ENCODE assay signal across 18 cellular contexts in the genomic region with DNA sequence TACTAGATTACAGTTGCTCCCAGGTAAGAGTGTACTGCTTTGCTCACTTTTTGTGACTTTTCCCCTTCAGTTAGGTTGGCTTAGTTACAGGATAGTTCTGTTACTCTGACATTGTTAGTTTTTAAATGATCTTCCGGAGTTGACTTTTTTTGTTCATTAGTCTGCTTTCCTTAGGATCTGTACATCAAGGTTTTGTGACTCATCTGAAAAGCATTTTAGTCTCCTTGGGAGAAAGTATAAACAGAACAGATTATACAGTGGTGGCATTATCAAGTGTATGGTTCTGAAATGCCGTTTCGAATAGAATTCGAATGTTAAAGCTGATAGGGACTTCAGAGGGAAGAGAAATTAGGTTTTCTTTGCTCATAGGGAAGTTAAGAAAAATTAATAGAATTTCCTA.
DNase-seq lines count a peak whose midpoint lies in the region; ATAC-seq, FAIRE-seq and TF ChIP-seq lines count a peak whose summit lies in the region.
"Had no signal": no experiment of that assay in that cellular context is flagged by ENCODE, and none has a peak within 500 bp of the region (broad histone marks: within the 10 kb centered on the region; RNA-seq: fewer than 3 reads in every experiment).

No MANE protein-coding gene starts in this region.

- peak; percentile 64 for FAIRE-seq in A204.1 (lab: Jason Lieb, UNC)

- TF ChIP-seq CTCF in HCT116 (IDR thresholded peaks at IDR 0.05 in 2 of 3, conservative IDR thresholded peaks at IDR 0.05 in 1 of 3; ENCODE audit: borderline replicate concordance in 1 of 3, insufficient read depth in 1 of 3, low read depth in 2 of 3, low read length in 2 of 3) = no peak

- H3K27ac ChIP-seq in HCT116 (ENCODE audit: low read depth, low read length) (peak overlapping the region; percentile 52), right cardiac atrium (ENCODE audit: low read length) (no peak overlapping the region)
- H3K27ac ChIP-seq: parathyroid adenoma had no signal

- H4K20me1 ChIP-seq in HCT116 (ENCODE audit: insufficient read depth) = no peaks in the 10 kb centered on the region

- ATAC-seq in HCT116 (no peak), right cardiac atrium (no peak)
- ATAC-seq: effector memory CD8-positive, alpha-beta T cell had no signal

- RAD21 ChIA-PET in HCT116 (lab: Charles Lee; ENCODE audit: low non-redundant PET in 1 of 2, low total read pairs in 2 of 2, uncharacterized antibody in 2 of 2, unreplicated experiment in 2 of 2) = no interaction called here

- no TSS peak for BruUV-seq in HCT116 (replicated peaks; lab: Mats Ljungman, UMichigan)

- no peak for TF ChIP-seq RAD21 in HCT116 (IDR thresholded peaks at IDR 0.05; ENCODE audit: low read depth)

- no peak overlapping the region for H3K9ac ChIP-seq in HCT116 (ENCODE audit: low read length)
- H3K9ac ChIP-seq: parathyroid adenoma had no signal

- H3K4me1 ChIP-seq in HCT116 (ENCODE audit: control insufficient read depth in 1 of 2, insufficient read depth in 2 of 2, low read length in 2 of 2) = peaks cover 14 to 27% of the 10 kb centered on the region in 2 experiments
- no peaks in the 10 kb centered on the region for H3K4me1 ChIP-seq in right cardiac atrium (ENCODE audit: control insufficient read depth, insufficient read depth, low read length)
- H3K4me1 ChIP-seq: BE2C, parathyroid adenoma had no signal

- peak overlapping the region; percentile 28; the same call in 1 of the 2 replicates for H3K4me2 ChIP-seq in HCT116 (ENCODE audit: low read length)

- POLR2A ChIA-PET in HCT116 (lab: Charles Lee) = no interaction called here

- intact Hi-C loops in HCT116 (cut with micrococcal nuclease) (no loop called here), right cardiac atrium (cut with DNase I) (no loop called here)

- H3K9me3 ChIP-seq in HCT116 (ENCODE audit: control insufficient read depth in 1 of 2, insufficient read depth in 1 of 2, low read depth in 1 of 2, low read length in 2 of 2) = no peaks in the 10 kb centered on the region
- no peaks in the 10 kb centered on the region for H3K9me3 ChIP-seq in right cardiac atrium (ENCODE audit: control insufficient read depth, low read length)
- H3K9me3 ChIP-seq: BE2C had no signal

- H3K9me2 ChIP-seq in HCT116 (ENCODE audit: insufficient read depth) = no peaks in the 10 kb centered on the region

- peaks cover 0 to 11% of the 10 kb centered on the region in 2 experiments; a peak in 2 of 4 replicates for H3K36me3 ChIP-seq in HCT116 (ENCODE audit: control insufficient read depth in 1 of 2, insufficient read depth in 2 of 2, low read length in 2 of 2)

- no peak overlapping the region for H3K4me3 ChIP-seq in HCT116 (replicated peaks in 1 of 2; ENCODE audit: low read depth in 1 of 2, low read length in 2 of 2)
- H3K4me3 ChIP-seq in right cardiac atrium (ENCODE audit: low read length) = no peak overlapping the region

- WGBS in right cardiac atrium = 65% methylated on average over 4 of the region's 4 CpGs

- TF ChIP-seq POLR2A in HCT116 (IDR thresholded peaks at IDR 0.05; ENCODE audit: borderline replicate concordance, extremely low read depth, insufficient read depth, insufficient read length) = no peak

- no peak overlapping the region for H2AFZ ChIP-seq in HCT116 (ENCODE audit: low read depth, low read length, poor library complexity, severe bottlenecking)
- H2AFZ ChIP-seq: parathyroid adenoma had no signal

- CTCF ChIA-PET in HCT116 (lab: Charles Lee) = no interaction called here

- H3K27me3 ChIP-seq in HCT116 (ENCODE audit: insufficient read depth, low read length) = no peaks in the 10 kb centered on the region
- no peaks in the 10 kb centered on the region for H3K27me3 ChIP-seq in right cardiac atrium (ENCODE audit: control insufficient read depth, insufficient read depth)
- H3K27me3 ChIP-seq: BE2C had no signal

- peaks cover 4% of the 10 kb centered on the region; the same call in 1 of the 2 replicates for H3K79me2 ChIP-seq in HCT116 (ENCODE audit: insufficient read depth, low read length)
- H3K79me2 ChIP-seq: parathyroid adenoma had no signal

- DNase-seq in HCT116 (ENCODE audit: low read depth, low spot score) (no peak), amniotic epithelial cell (ENCODE audit: low read depth) (peak; percentile 67), glomerular endothelial cell (ENCODE audit: extremely low read depth, low read depth, low spot score) (peak; percentile 36), right cardiac atrium (no peak), SHP77 (lab: John Stamatoyannopoulos, UW) (no peak), GM19240 (ENCODE audit: insufficient read length, low spot score) (no peak), activated gamma-delta T cell treated with Interleukin-2 at 50 U/mL for 16 hours (no peak)
- DNase-seq: activated naive CD8-positive, alpha-beta T cell treated with anti-CD3 and anti-CD28 coated beads, Interleukin-2, amount 10 ng/mL, durations not matched to agents 7 days and 5 days; BE2C; DND-41; effector memory CD8-positive, alpha-beta T cell; H9; NCI-H1092 treated with DMSO at 0.1 percent for 48 hours; NCI-H524 treated with DMSO at 0.1 percent for 48 hours; stimulated activated CD4-positive, alpha-beta T cell treated with anti-CD3 and anti-CD28 coated beads, Interleukin-4, amount 100 ng/mL, for 24 hours; stimulated activated naive CD4-positive, alpha-beta T cell had no signal

TF ChIP-seq in HCT116, 20 proteins besides CTCF, POLR2A, EP300 and RAD21:
- no peak for TF ChIP-seq YY1 (IDR thresholded peaks at IDR 0.05; ENCODE audit: extremely low read depth, insufficient replicate concordance, low read depth, low read length)
- TF ChIP-seq JUND (IDR thresholded peaks at IDR 0.05) = peak; percentile 20; the same call in 1 of the 2 replicates
- TF ChIP-seq EGR1 (IDR thresholded peaks at IDR 0.05; ENCODE audit: low read depth) = no peak
- TF ChIP-seq POLR2AphosphoS5 (IDR thresholded peaks at IDR 0.05; ENCODE audit: low read depth, low read length) = no peak

Comparison
In these comparisons a context has a peak if more than half of its experiments do, and no peak if none do; other contexts are left out.
1. DNase-seq: peak in amniotic epithelial cell (single experiment) and glomerular endothelial cell (single experiment); none in HCT116 (single experiment), right cardiac atrium (0 of 3), SHP77 (0 of 2), GM19240 (single experiment) and activated gamma-delta T cell treated with Interleukin-2 at 50 U/mL for 16 hours (single experiment).